ENCODE assay signal across 16 cellular contexts in the genomic region with DNA sequence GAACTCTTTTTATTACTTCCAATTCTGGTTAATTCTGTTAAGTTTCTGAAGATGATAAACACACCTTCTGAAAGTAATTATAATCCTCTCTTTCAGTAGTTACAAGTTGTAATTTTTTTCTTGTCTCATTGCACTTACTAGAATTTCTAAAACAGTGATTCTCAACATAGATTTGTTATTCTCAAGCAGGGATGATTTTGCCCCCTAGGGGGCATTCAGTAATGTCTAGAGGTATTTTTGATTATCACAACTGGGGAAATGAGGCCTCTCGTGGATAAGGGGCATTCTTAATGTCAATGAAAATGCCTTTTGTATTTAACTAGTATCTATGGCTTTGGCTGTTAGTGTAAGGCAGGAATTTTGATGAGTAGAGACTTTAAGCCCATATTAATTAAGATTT. TPM values are rescaled to one million over a fixed set of nuclear protein-coding genes. Genes with fewer than 3 reads are reported as not detected.
A peak's percentile ranks its signal among the peaks of the same experiment; 100 is the strongest.
DNase-seq lines count a peak whose midpoint lies in the region; ATAC-seq, FAIRE-seq and TF ChIP-seq lines count a peak whose summit lies in the region.
"Had no signal": no experiment of that assay in that cellular context is flagged by ENCODE, and none has a peak within 500 bp of the region (broad histone marks: within the 10 kb centered on the region; RNA-seq: fewer than 3 reads in every experiment).

No MANE protein-coding gene starts in this region.

- BruUV-seq in HepG2 (replicated peaks; lab: Mats Ljungman, UMichigan): no TSS peak

- H3K27ac ChIP-seq in upper lobe of right lung: no peak overlapping the region
- H3K27ac ChIP-seq in HepG2 (ENCODE audit: extremely low read length, insufficient read depth, low read length): no peak overlapping the region
- no peak overlapping the region for H3K27ac ChIP-seq in prostate gland

- POLR2A ChIA-PET in activated CD8-positive, alpha-beta T cell treated with anti-CD3 and anti-CD28 coated beads for 36 hours (lab: Charles Lee): no interaction called here
- POLR2A ChIA-PET in activated CD8-positive, alpha-beta T cell treated with anti-CD3 and anti-CD28 coated beads, Interleukin-2, amount 10 ng/mL, durations not matched to agents 7 days and 5 days (lab: Charles Lee): no interaction called here
- POLR2A ChIA-PET in HepG2 (lab: Yijun Ruan, JAX): no interaction called here

- no peak for TF ChIP-seq EP300 in HepG2 (IDR thresholded peaks at IDR 0.05; ENCODE audit: low read depth in 2 of 2, low read length in 2 of 2)
- no peak for TF ChIP-seq EP300 in HepG2 (CRISPR knock-in tag; IDR thresholded peaks at IDR 0.05; ENCODE audit: borderline replicate concordance)

- H3K4me3 ChIP-seq in choroid plexus epithelial cell (ENCODE audit: low read depth, low read length): no peak overlapping the region
- H3K4me3 ChIP-seq in upper lobe of right lung: no peak overlapping the region
- H3K4me3 ChIP-seq in HepG2 (replicated peaks in 1 of 3; ENCODE audit: insufficient read depth in 1 of 3, low read depth in 2 of 3, low read length in 3 of 3): no peak overlapping the region
- H3K4me3 ChIP-seq in prostate gland: no peak overlapping the region

- H3K27me3 ChIP-seq in upper lobe of right lung: peaks cover 7% of the 10 kb centered on the region
- H3K27me3 ChIP-seq in HepG2 (ENCODE audit: control insufficient read depth in 1 of 2, insufficient read depth in 2 of 2, low read length in 2 of 2): peaks cover 0 to 4% of the 10 kb centered on the region in 2 experiments; a peak in 1 of 5 replicates
- H3K27me3 ChIP-seq in prostate gland (replicated peaks; ENCODE audit: insufficient read depth): no peaks in the 10 kb centered on the region

- CTCF ChIA-PET in activated CD8-positive, alpha-beta T cell treated with anti-CD3 and anti-CD28 coated beads for 36 hours (lab: Charles Lee): interaction anchor here (1.1 to 1.3 kb wide), 2 partner anchors 13 to 235 kb away, joined by 3 to 4 read pairs; no protein-coding TSS in a partner anchor
- CTCF ChIA-PET in activated CD8-positive, alpha-beta T cell treated with anti-CD3 and anti-CD28 coated beads, Interleukin-2, amount 10 ng/mL, durations not matched to agents 7 days and 5 days (lab: Charles Lee): no interaction called here
- CTCF ChIA-PET in HepG2 (lab: Yijun Ruan, JAX; ENCODE audit: low intra/inter-chr PET ratio, low total read pairs): no interaction called here

- no peaks in the 10 kb centered on the region for H3K4me1 ChIP-seq in upper lobe of right lung
- H3K4me1 ChIP-seq in HepG2 (ENCODE audit: insufficient read depth, low read length): no peaks in the 10 kb centered on the region
- no peaks in the 10 kb centered on the region for H3K4me1 ChIP-seq in prostate gland (replicated peaks)

- H3K36me3 Mint-ChIP-seq in activated CD8-positive, alpha-beta T cell treated with anti-CD3 and anti-CD28 coated beads for 36 hours (ENCODE audit: low read depth): no peaks in the 10 kb centered on the region
- no peaks in the 10 kb centered on the region for H3K36me3 Mint-ChIP-seq in activated CD8-positive, alpha-beta T cell treated with anti-CD3 and anti-CD28 coated beads, Interleukin-2, amount 10 ng/mL, durations not matched to agents 7 days and 5 days (ENCODE audit: low read depth)

- WGBS in HepG2 (ENCODE audit: low lambda C conversion rate): 0% methylated on average over 1 of the region's 1 CpG
- WGBS in prostate gland: 61% methylated on average over 1 of the region's 1 CpG

- no peak for FAIRE-seq in HepG2 (lab: Jason Lieb, UNC)
- FAIRE-seq: islet of Langerhans had no signal

- TF ChIP-seq POLR2A in HepG2 (IDR thresholded peaks at IDR 0.05; ENCODE audit: insufficient read depth in 1 of 2, low read depth in 2 of 2, low read length in 2 of 2) (no peak), prostate gland (IDR thresholded peaks at IDR 0.05) (no peak)

- H3K79me2 ChIP-seq in HepG2 (ENCODE audit: insufficient read depth, low read length): no peaks in the 10 kb centered on the region

- ATAC-seq in activated CD8-positive, alpha-beta T cell treated with anti-CD3 and anti-CD28 coated beads for 36 hours: no peak
- no peak for ATAC-seq in activated CD8-positive, alpha-beta T cell treated with anti-CD3 and anti-CD28 coated beads, Interleukin-2, amount 10 ng/mL, durations not matched to agents 7 days and 5 days
- ATAC-seq in upper lobe of right lung (no peak), HepG2 (no peak)

- intact Hi-C loops in activated CD8-positive, alpha-beta T cell treated with anti-CD3 and anti-CD28 coated beads for 36 hours (cut with micrococcal nuclease): no loop called here
- intact Hi-C loops in upper lobe of right lung (cut with DNase I) (no loop called here), HepG2 (cut with micrococcal nuclease; ENCODE audit: unreplicated experiment) (no loop called here), prostate gland (cut with DNase I) (no loop called here)

- peaks cover 4% of the 10 kb centered on the region for H3K9me3 Mint-ChIP-seq in activated CD8-positive, alpha-beta T cell treated with anti-CD3 and anti-CD28 coated beads for 36 hours
- no peaks in the 10 kb centered on the region for H3K9me3 Mint-ChIP-seq in activated CD8-positive, alpha-beta T cell treated with anti-CD3 and anti-CD28 coated beads, Interleukin-2, amount 10 ng/mL, durations not matched to agents 7 days and 5 days (ENCODE audit: insufficient read depth)
- H3K9me3 Mint-ChIP-seq: activated T-helper 1 cell treated with anti-CD3 and anti-CD28 coated beads, Interleukin-12 subunit alpha, Interleukin-12 subunit beta, Interleukin-2, Interleukin-4 antibody, amounts not matched to agents 30 ng/mL and 10 ng/mL and 1 ng/mL, durations not matched to agents 14 hours and 24 hours and 36 hours had no signal

- peaks cover 3% of the 10 kb centered on the region for H3K27me3 Mint-ChIP-seq in activated CD8-positive, alpha-beta T cell treated with anti-CD3 and anti-CD28 coated beads for 36 hours
- H3K27me3 Mint-ChIP-seq in activated CD8-positive, alpha-beta T cell treated with anti-CD3 and anti-CD28 coated beads, Interleukin-2, amount 10 ng/mL, durations not matched to agents 7 days and 5 days (ENCODE audit: low read depth): peaks cover 26% of the 10 kb centered on the region

- peak; percentile 39 for TF ChIP-seq CTCF in activated CD8-positive, alpha-beta T cell treated with anti-CD3 and anti-CD28 coated beads for 36 hours (IDR thresholded peaks at IDR 0.05)
- TF ChIP-seq CTCF in choroid plexus epithelial cell (conservative IDR thresholded peaks at IDR 0.05; ENCODE audit: low read depth, low read length): peak; percentile 29
- peak; percentile 5 for TF ChIP-seq CTCF in upper lobe of right lung (IDR thresholded peaks at IDR 0.05)
- no peak for TF ChIP-seq CTCF in HepG2 (CRISPR knock-in tag; IDR thresholded peaks at IDR 0.05)
- no peak for TF ChIP-seq CTCF in prostate gland (IDR thresholded peaks at IDR 0.05)

- DNase-seq in activated CD8-positive, alpha-beta T cell treated with anti-CD3 and anti-CD28 coated beads for 36 hours: no peak
- no peak for DNase-seq in activated CD8-positive, alpha-beta T cell treated with anti-CD3 and anti-CD28 coated beads, Interleukin-2, amount 10 ng/mL, durations not matched to agents 7 days and 5 days
- DNase-seq in NAMALWA (ENCODE audit: low spot score): peak; percentile 52
- DNase-seq in choroid plexus epithelial cell (ENCODE audit: low read depth): no peak
- DNase-seq in upper lobe of right lung: no peak
- no peak for DNase-seq in AG20443 (ENCODE audit: low spot score)
- DNase-seq in HepG2 (ENCODE audit: low spot score): no peak
- no peak for DNase-seq in prostate gland (ENCODE audit: low spot score)
- DNase-seq: activated CD4-positive, alpha-beta T cell treated with anti-CD3 and anti-CD28 coated beads for 48 hours; glutamatergic neuron; midbrain; NK-92 treated with Interleukin-12 subunit alpha and Interleukin-12 subunit beta, amount 100 ng/mL, for 24 hours; posterior cingulate gyrus; stimulated activated CD4-positive, alpha-beta T cell treated with anti-CD3 and anti-CD28 coated beads, Interleukin-15, amount 100 ng/mL, for 24 hours had no signal

- in situ Hi-C loops in HepG2 (cut with HindIII; ENCODE audit: extremely low pct_ligation_motif_present, low pct_unique_long_range_greater_than_20kb): no loop called here

- no peak for TF ChIP-seq RAD21 in HepG2 (CRISPR knock-in tag; IDR thresholded peaks at IDR 0.05)

- no peaks in the 10 kb centered on the region for H4K20me1 ChIP-seq in HepG2 (ENCODE audit: insufficient read depth, low read length)

- H3K9me3 ChIP-seq in upper lobe of right lung (no peaks in the 10 kb centered on the region), HepG2 (ENCODE audit: low read length) (no peaks in the 10 kb centered on the region), prostate gland (no peaks in the 10 kb centered on the region)

- H3K4me1 Mint-ChIP-seq in activated CD8-positive, alpha-beta T cell treated with anti-CD3 and anti-CD28 coated beads for 36 hours (ENCODE audit: low read depth): no peaks in the 10 kb centered on the region
- H3K4me1 Mint-ChIP-seq in activated CD8-positive, alpha-beta T cell treated with anti-CD3 and anti-CD28 coated beads, Interleukin-2, amount 10 ng/mL, durations not matched to agents 7 days and 5 days (ENCODE audit: low read depth): no peaks in the 10 kb centered on the region

- H2AFZ ChIP-seq in HepG2 (ENCODE audit: low read length): no peak overlapping the region

- H3K4me3 Mint-ChIP-seq in activated CD8-positive, alpha-beta T cell treated with anti-CD3 and anti-CD28 coated beads for 36 hours: no peak overlapping the region
- no peak overlapping the region for H3K4me3 Mint-ChIP-seq in activated CD8-positive, alpha-beta T cell treated with anti-CD3 and anti-CD28 coated beads, Interleukin-2, amount 10 ng/mL, durations not matched to agents 7 days and 5 days
- H3K4me3 Mint-ChIP-seq: activated T-helper 1 cell treated with anti-CD3 and anti-CD28 coated beads, Interleukin-12 subunit alpha, Interleukin-12 subunit beta, Interleukin-2, Interleukin-4 antibody, amounts not matched to agents 30 ng/mL and 10 ng/mL and 1 ng/mL, durations not matched to agents 14 hours and 24 hours and 36 hours had no signal

- no peaks in the 10 kb centered on the region for H3K36me3 ChIP-seq in upper lobe of right lung
- H3K36me3 ChIP-seq in HepG2 (replicated peaks in 1 of 2; ENCODE audit: control insufficient read depth in 1 of 2, insufficient read depth in 2 of 2, low read length in 2 of 2): no peaks in the 10 kb centered on the region
- no peaks in the 10 kb centered on the region for H3K36me3 ChIP-seq in prostate gland

- H3K4me2 ChIP-seq in HepG2 (ENCODE audit: low read depth, low read length): no peak overlapping the region

- H3K27ac Mint-ChIP-seq in activated CD8-positive, alpha-beta T cell treated with anti-CD3 and anti-CD28 coated beads for 36 hours: no peak overlapping the region
- H3K27ac Mint-ChIP-seq in activated CD8-positive, alpha-beta T cell treated with anti-CD3 and anti-CD28 coated beads, Interleukin-2, amount 10 ng/mL, durations not matched to agents 7 days and 5 days: no peak overlapping the region
- H3K27ac Mint-ChIP-seq: activated T-helper 1 cell treated with anti-CD3 and anti-CD28 coated beads, Interleukin-12 subunit alpha, Interleukin-12 subunit beta, Interleukin-2, Interleukin-4 antibody, amounts not matched to agents 30 ng/mL and 10 ng/mL and 1 ng/mL, durations not matched to agents 14 hours and 24 hours and 36 hours had no signal

- no peak overlapping the region for H3K9ac ChIP-seq in HepG2 (ENCODE audit: insufficient read depth, low read depth, low read length)

RNA-seq across cellular contexts. Expression of a gene that starts 39.4 kb away (rescaled TPM):
- not detected for total RNA-seq in activated CD8-positive, alpha-beta T cell treated with anti-CD3 and anti-CD28 coated beads for 36 hours
- under 1 TPM in 1 of 2 experiments, not detected in 1; 0.08 TPM for total RNA-seq in activated CD8-positive, alpha-beta T cell treated with anti-CD3 and anti-CD28 coated beads, Interleukin-2, amount 10 ng/mL, durations not matched to agents 7 days and 5 days
- 37.3 TPM for total RNA-seq in upper lobe of right lung
- total RNA-seq in HepG2 (2016; rRNA removed; fragmentation: Illumina TruSeq; extraction: Trizol): 0.11 and 0.18 TPM in 2 replicates
- not detected in 2 replicates for total RNA-seq in HepG2 (2016; cell fraction: cytosol; rRNA removed; fragmentation: Illumina TruSeq; extraction: Trizol; ENCODE audit: low read depth)
- total RNA-seq in HepG2 (2016; cell fraction: insoluble cytoplasmic fraction; rRNA removed; fragmentation: Illumina TruSeq; extraction: Trizol): 0.06 and 0.27 TPM in 2 replicates
- total RNA-seq in HepG2 (2016; cell fraction: membrane; rRNA removed; fragmentation: Illumina TruSeq; extraction: Trizol): 0.03 and 0.09 TPM in 2 replicates
- 0.13 and 0.25 TPM in 2 replicates for total RNA-seq in HepG2 (2016; cell fraction: nucleus; rRNA removed; fragmentation: Illumina TruSeq; extraction: Trizol)
- polyA plus RNA-seq in HepG2 (2011; rRNA removed): 0.08 and 0.14 TPM in 2 replicates
- polyA plus RNA-seq in HepG2 (2011; cell fraction: cytosol; rRNA removed): 0.04 and 0.10 TPM in 2 replicates
- 0.14 and 0.24 TPM in 2 replicates for polyA plus RNA-seq in HepG2 (2011; cell fraction: nucleus; rRNA removed)
- polyA plus RNA-seq in HepG2 (2012): 0.11 and 0.28 TPM in 2 replicates
- not detected in 2 replicates for polyA plus RNA-seq in HepG2 (2016; cell fraction: cytosol; fragmentation: Illumina TruSeq; extraction: Trizol; ENCODE audit: low read depth)
- 0.26 and 0.32 TPM in 2 replicates for polyA plus RNA-seq in HepG2 (2016; cell fraction: insoluble cytoplasmic fraction; fragmentation: Illumina TruSeq; extraction: Trizol; ENCODE audit: low read depth)
- polyA plus RNA-seq in HepG2 (2016; cell fraction: membrane; fragmentation: Illumina TruSeq; extraction: Trizol; ENCODE audit: low read depth): 0.05 and 0.07 TPM in 2 replicates
- polyA plus RNA-seq in HepG2 (2016; cell fraction: nucleus; fragmentation: Illumina TruSeq; extraction: Trizol; ENCODE audit: insufficient read depth, low read depth): 0.39 and 0.52 TPM in 2 replicates
- 0.06 and 0.98 TPM in 2 replicates for polyA minus RNA-seq in HepG2 (2011; rRNA and poly(A)+ RNA removed; ENCODE audit: low replicate concordance)
- 0.18 and 0.20 TPM in 2 replicates for polyA minus RNA-seq in HepG2 (2011; cell fraction: cytosol; rRNA and poly(A)+ RNA removed)
- polyA minus RNA-seq in HepG2 (2011; cell fraction: nucleus; rRNA and poly(A)+ RNA removed): 0.12 and 0.13 TPM in 2 replicates
- total RNA-seq in prostate gland: 10 to 100 TPM; 34.0 to 49.5 TPM

Comparison
In these comparisons a context has a peak if more than half of its experiments do, and no peak if none do; other contexts are left out.
1. CTCF ChIP-seq: peak in activated CD8-positive, alpha-beta T cell treated with anti-CD3 and anti-CD28 coated beads for 36 hours (single experiment), choroid plexus epithelial cell (single experiment) and upper lobe of right lung (single experiment); none in HepG2 (single experiment) and prostate gland (0 of 4).
2. RNA of a gene that starts 39.4 kb away (total RNA-seq): 34.0 to 49.5 TPM in prostate gland and 37.3 TPM in upper lobe of right lung (single experiment); 0.03 to 0.27 TPM in HepG2, 0.08 TPM in activated CD8-positive, alpha-beta T cell treated with anti-CD3 and anti-CD28 coated beads, Interleukin-2, amount 10 ng/mL, durations not matched to agents 7 days and 5 days and not detected in activated CD8-positive, alpha-beta T cell treated with anti-CD3 and anti-CD28 coated beads for 36 hours; every median in the first group is over 10 times any median in the second.